Comparison of ENCODE assay signal across 22 cellular contexts in the genomic region with DNA sequence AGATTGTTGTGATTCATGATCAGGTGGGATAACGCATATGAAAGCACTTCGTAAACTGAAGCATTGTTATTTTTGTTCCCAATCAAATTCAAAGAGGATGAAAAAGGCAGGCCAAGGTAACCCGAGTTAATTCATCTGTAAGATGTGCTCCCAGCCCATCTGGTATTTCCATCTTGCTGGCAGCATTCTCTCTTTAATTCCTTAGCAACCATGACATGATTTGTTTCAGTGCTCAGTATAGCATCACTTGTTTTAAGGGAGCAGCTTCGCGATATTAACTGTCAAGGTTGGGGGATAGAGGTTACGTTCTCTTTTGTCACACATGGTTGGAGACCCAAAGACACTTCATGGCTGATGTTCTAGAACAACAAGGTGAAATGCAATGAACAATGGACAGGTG. TPM values are rescaled to one million over a fixed set of nuclear protein-coding genes. Genes with fewer than 3 reads are reported as not detected.
"Had no signal": no experiment of that assay in that cellular context is flagged by ENCODE, and none has a peak within 500 bp of the region (broad histone marks: within the 10 kb centered on the region; RNA-seq: fewer than 3 reads in every experiment).

No MANE protein-coding gene starts in this region.

- ATAC-seq: activated CD8-positive, alpha-beta T cell treated with anti-CD3 and anti-CD28 coated beads for 36 hours; activated T-cell treated with anti-CD3 and anti-CD28 coated beads, Interleukin-2, amount 50 U/mL, for 72 hours; effector memory CD8-positive, alpha-beta T cell; gastrocnemius medialis; left cardiac atrium; psoas muscle; T-helper 17 cell; WTC11 had no signal

- H3K4me3 Mint-ChIP-seq: activated CD8-positive, alpha-beta T cell treated with anti-CD3 and anti-CD28 coated beads for 36 hours; activated naive CD8-positive, alpha-beta T cell; activated T-cell treated with anti-CD3 and anti-CD28 coated beads, Interleukin-2, amount 50 U/mL, for 72 hours; effector memory CD8-positive, alpha-beta T cell; naive B cell; T-helper 17 cell; WTC11 had no signal

- H3K4me1 Mint-ChIP-seq: naive B cell had no signal

- H3K27ac Mint-ChIP-seq: activated CD8-positive, alpha-beta T cell treated with anti-CD3 and anti-CD28 coated beads for 36 hours; activated naive CD8-positive, alpha-beta T cell; activated T-cell treated with anti-CD3 and anti-CD28 coated beads, Interleukin-2, amount 50 U/mL, for 72 hours; effector memory CD8-positive, alpha-beta T cell; naive B cell; WTC11 had no signal

- H3K27me3 Mint-ChIP-seq: activated CD8-positive, alpha-beta T cell treated with anti-CD3 and anti-CD28 coated beads for 36 hours; activated naive CD8-positive, alpha-beta T cell; brain; effector memory CD8-positive, alpha-beta T cell; T-helper 17 cell had no signal

- DNase-seq: activated CD4-positive, alpha-beta T cell treated with anti-CD3 and anti-CD28 coated beads for 4 hours; activated CD8-positive, alpha-beta T cell treated with anti-CD3 and anti-CD28 coated beads for 36 hours; activated gamma-delta T cell; activated T-cell treated with anti-CD3 and anti-CD28 coated beads, Interleukin-2, amount 50 U/mL, for 72 hours; amniotic stem cell; cerebellar nuclear complex; dermis blood vessel endothelial cell; effector memory CD8-positive, alpha-beta T cell; gastrocnemius medialis; heart right ventricle; left cardiac atrium; naive B cell; nucleus accumbens; psoas muscle; stimulated activated CD4-positive, alpha-beta T cell treated with anti-CD3 and anti-CD28 coated beads, Interleukin-1b, Interleukin-23, amount 100 ng/mL, for 48 hours; T-helper 17 cell; uterus had no signal

- H3K27me3 ChIP-seq: heart right ventricle, uterus had no signal

- H3K36me3 ChIP-seq: gastrocnemius medialis, heart right ventricle, uterus had no signal

- H3K4me3 ChIP-seq: gastrocnemius medialis, heart right ventricle, psoas muscle, uterus had no signal

- H3K9me3 Mint-ChIP-seq: activated CD8-positive, alpha-beta T cell treated with anti-CD3 and anti-CD28 coated beads for 36 hours; activated T-cell treated with anti-CD3 and anti-CD28 coated beads, Interleukin-2, amount 50 U/mL, for 72 hours; brain; effector memory CD8-positive, alpha-beta T cell; naive B cell; WTC11 had no signal

- H3K4me1 ChIP-seq: gastrocnemius medialis, psoas muscle had no signal

- H3K9me3 ChIP-seq: gastrocnemius medialis, heart right ventricle, psoas muscle, uterus had no signal

- H3K27ac ChIP-seq: psoas muscle had no signal

RNA-seq across cellular contexts. Expression of a gene that starts 53.3 kb away (rescaled TPM):
- total RNA-seq: activated CD8-positive, alpha-beta T cell treated with anti-CD3 and anti-CD28 coated beads for 36 hours; activated T-cell treated with anti-CD3 and anti-CD28 coated beads, Interleukin-2, amount 50 U/mL, for 72 hours; dermis blood vessel endothelial cell; epithelial cell of proximal tubule; gastrocnemius medialis; heart right ventricle; left cardiac atrium; lung microvascular endothelial cell; psoas muscle; T-helper 17 cell; uterus; WTC11 had no signal
- polyA plus RNA-seq: heart right ventricle, psoas muscle had no signal
